ENCODE assay signal across 8 cellular contexts in the genomic region with DNA sequence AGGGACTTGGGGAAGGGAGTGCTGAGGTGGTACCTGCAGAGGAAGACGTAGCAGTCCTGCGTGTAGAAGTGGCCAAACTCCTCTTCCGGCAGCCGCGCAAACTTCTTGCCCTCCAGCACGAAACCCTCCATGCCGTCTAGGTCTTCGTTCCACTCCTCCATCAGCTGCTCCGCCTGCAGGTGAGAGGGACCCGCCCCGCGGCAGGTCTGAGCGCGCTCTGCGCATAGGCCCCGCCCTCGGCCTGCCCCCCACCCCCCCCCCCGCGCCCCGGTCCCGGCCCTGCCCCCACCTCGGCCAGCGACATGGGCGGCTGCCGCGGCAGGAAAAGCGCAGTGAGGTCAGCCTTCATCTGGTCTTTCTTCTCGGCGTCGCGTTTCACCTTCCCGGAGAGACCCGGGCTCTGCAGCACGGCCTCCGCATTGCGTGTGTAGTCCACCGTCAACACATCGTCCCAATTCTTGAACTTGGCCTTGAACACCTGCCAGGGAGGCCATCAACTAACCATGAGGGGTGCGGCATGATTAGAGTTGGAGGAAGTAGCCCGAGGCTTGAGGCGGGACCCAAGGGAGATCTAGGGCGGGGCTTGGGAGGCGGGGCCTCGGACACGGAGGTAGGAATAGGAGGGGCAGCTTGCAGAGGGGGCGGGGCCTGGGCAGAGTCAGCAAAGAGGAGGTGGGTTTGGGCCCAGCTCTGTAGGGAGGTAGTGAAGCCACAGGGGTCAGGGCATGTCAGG. TPM values are rescaled to one million over a fixed set of nuclear protein-coding genes. Genes with fewer than 3 reads are reported as not detected.
A peak's percentile ranks its signal among the peaks of the same experiment; 100 is the strongest.
DNase-seq lines count a peak whose midpoint lies in the region; ATAC-seq and TF ChIP-seq lines count a peak whose summit lies in the region.

No MANE protein-coding gene starts in this region.

- TF ChIP-seq CTCF in GM10266 (IDR thresholded peaks at IDR 0.05; ENCODE audit: control insufficient read depth, insufficient read depth, low read depth, missing control alignments), result no peak
- no peak for TF ChIP-seq CTCF in right atrium auricular region (IDR thresholded peaks at IDR 0.05)

- no peak overlapping the region for H3K4me3 ChIP-seq in right atrium auricular region

- H3K9me3 ChIP-seq in right atrium auricular region, result no peaks in the 10 kb centered on the region

- H3K27me3 ChIP-seq in right atrium auricular region, result no peaks in the 10 kb centered on the region

- ATAC-seq in GM18868 (IDR thresholded peaks at IDR 0.05; ENCODE audit: unreplicated experiment) (no peak), HG03095 (IDR thresholded peaks at IDR 0.05; ENCODE audit: unreplicated experiment) (no peak)

- peaks cover 0 to 27% of the 10 kb centered on the region in 2 donors for H3K4me1 ChIP-seq in right atrium auricular region

- peaks cover 69% of the 10 kb centered on the region for H3K36me3 ChIP-seq in right atrium auricular region

- peak; percentile 82 for DNase-seq in GM10266 (ENCODE audit: extremely low spot score)
- DNase-seq in NCI-H1436 treated with DMSO at 0.1 percent for 48 hours (lab: John Stamatoyannopoulos, UW), result peak; percentile 72
- peak; percentile 72 to 77 for DNase-seq in activated T-cell treated with anti-CD3 and anti-CD28 coated beads, Interleukin-2, amount 50 U/mL, for 48 hours
- no peak for DNase-seq in right atrium auricular region (ENCODE audit: low spot score)
- DNase-seq in stimulated activated CD4-positive, alpha-beta T cell treated with anti-CD3 and anti-CD28 coated beads, Interleukin-15, amount 100 ng/mL, for 24 hours, result peak; percentile 75
- DNase-seq in Kasumi-1 (lab: John Stamatoyannopoulos, UW), result no peak

- H3K27ac ChIP-seq in right atrium auricular region, result peak overlapping the region; percentile 41 to 50

RNA-seq across cellular contexts. Expression of a gene that starts 11.5 kb away (rescaled TPM):
- total RNA-seq in right atrium auricular region, result 100 to 1,000 TPM; 232 to 306 TPM

RNA-seq across cellular contexts. Expression of a gene that starts 13.4 kb away (rescaled TPM):
- 10 to 100 TPM; 14.1 to 20.2 TPM for total RNA-seq in right atrium auricular region

RNA-seq across cellular contexts. Expression of a gene that starts 21.6 kb away (rescaled TPM):
- total RNA-seq in right atrium auricular region, result 10 to 100 TPM; 12.6 to 16.7 TPM

Comparison
In these comparisons a context has a peak if more than half of its experiments do, and no peak if none do; other contexts are left out.
1. DNase-seq: peak in GM10266 (single experiment), NCI-H1436 treated with DMSO at 0.1 percent for 48 hours (single experiment), activated T-cell treated with anti-CD3 and anti-CD28 coated beads, Interleukin-2, amount 50 U/mL, for 48 hours (2 of 2) and stimulated activated CD4-positive, alpha-beta T cell treated with anti-CD3 and anti-CD28 coated beads, Interleukin-15, amount 100 ng/mL, for 24 hours (single experiment); none in right atrium auricular region (single experiment) and Kasumi-1 (0 of 2).